10 cellular contexts compared by ENCODE assay signal in genomic region chr5:52987711-52988329, GRCh38. TPM values are rescaled to one million over a fixed set of nuclear protein-coding genes. Genes with fewer than 3 reads are reported as not detected.
DNase-seq lines count a peak whose midpoint lies in the region; ATAC-seq and TF ChIP-seq lines count a peak whose summit lies in the region.
"Had no signal": no experiment of that assay in that cellular context is flagged by ENCODE, and none has a peak within 500 bp of the region (broad histone marks: within the 10 kb centered on the region; RNA-seq: fewer than 3 reads in every experiment).

No MANE protein-coding gene starts in this region.

- ATAC-seq in T-cell (replicated peaks in 1 of 4) (peak in 2 of 4 experiments; percentile 20 to 28), HG03565 (IDR thresholded peaks at IDR 0.05; ENCODE audit: unreplicated experiment) (no peak)
- ATAC-seq in stimulated activated effector memory CD8-positive, alpha-beta T cell treated with anti-CD3 and anti-CD28 coated beads, Interleukin-12 subunit alpha, Interleukin-12 subunit beta, amount 100 ng/mL, for 72 hours = peak; percentile 70

- H3K27ac Mint-ChIP-seq in T-cell = peak overlapping the region; percentile 17 to 38
- H3K27ac Mint-ChIP-seq in stimulated activated effector memory CD8-positive, alpha-beta T cell treated with anti-CD3 and anti-CD28 coated beads, Interleukin-12 subunit alpha, Interleukin-12 subunit beta, amount 100 ng/mL, for 72 hours = no peak overlapping the region
- H3K27ac Mint-ChIP-seq: stimulated activated naive B cell treated with anti-CD40 and anti-IgM and Interleukin-4, amounts not matched to agents 10 μg/mL and 1 μg/mL and 100 μg/mL, for 72 hours had no signal

- no peaks in the 10 kb centered on the region for H3K9me3 ChIP-seq in fibroblast of lung (ENCODE audit: control insufficient read depth, insufficient read depth, low read depth, low read length)

- DNase-seq in activated CD4-positive, alpha-beta T cell treated with anti-CD3 and anti-CD28 coated beads for 4 hours = peak; percentile 8 to 20
- DNase-seq in activated CD4-positive, alpha-beta T cell treated with anti-CD3 and anti-CD28 coated beads for 1 hour = no peak
- DNase-seq in T-cell (peak in 1 of 34 experiments; percentile 14), fibroblast of lung (ENCODE audit: low read depth in 2 of 2) (peak in 1 of 2 donors; percentile 89), NCI-H2171 (lab: John Stamatoyannopoulos, UW) (no peak), activated gamma-delta T cell treated with Interleukin-2 at 50 U/mL for 16 hours (no peak)
- no peak for DNase-seq in stimulated activated effector memory CD8-positive, alpha-beta T cell treated with anti-CD3 and anti-CD28 coated beads, Interleukin-12 subunit alpha, Interleukin-12 subunit beta, amount 100 ng/mL, for 72 hours (ENCODE audit: low spot score in 2 of 2)
- DNase-seq: NCI-H526 treated with DMSO at 0.1 percent for 48 hours; stimulated activated naive B cell treated with anti-CD40 and anti-IgM and Interleukin-4, amounts not matched to agents 10 μg/mL and 1 μg/mL and 100 μg/mL, for 72 hours had no signal

- peak overlapping the region; percentile 21 for H3K4me2 ChIP-seq in fibroblast of lung (ENCODE audit: extremely low read depth, insufficient read depth, low read length)

- no peak for TF ChIP-seq CTCF in fibroblast of lung (conservative IDR thresholded peaks at IDR 0.05 in 1 of 2, IDR thresholded peaks at IDR 0.05 in 1 of 2; ENCODE audit: low read depth in 1 of 2, low read length in 2 of 2)

- no peaks in the 10 kb centered on the region for H4K20me1 ChIP-seq in fibroblast of lung (ENCODE audit: control insufficient read depth, extremely low read depth, insufficient read depth, low read length)

- H2AFZ ChIP-seq in fibroblast of lung (ENCODE audit: low read length) = no peak overlapping the region

- H3K27me3 Mint-ChIP-seq in T-cell = peaks cover 21 to 25% of the 10 kb centered on the region in 2 donors

- POLR2A ChIA-PET in T-cell (lab: Charles Lee) = no interaction called here

- H3K4me1 ChIP-seq in fibroblast of lung (ENCODE audit: control insufficient read depth, extremely low read depth, insufficient read depth, low read length) = peaks cover 7% of the 10 kb centered on the region

- H3K36me3 ChIP-seq in fibroblast of lung (ENCODE audit: control insufficient read depth, insufficient read depth, low read length) = no peaks in the 10 kb centered on the region

- H3K9ac ChIP-seq in fibroblast of lung (ENCODE audit: insufficient read depth, low read length) = no peak overlapping the region

- peaks cover 33% of the 10 kb centered on the region for H3K79me2 ChIP-seq in fibroblast of lung (ENCODE audit: control insufficient read depth, insufficient read depth, low read length)

- CTCF ChIA-PET in T-cell (lab: Charles Lee) = interaction anchor here in 1 of 2 donors (0.7 kb wide), 1 partner anchor 39 kb away, joined by 7 read pairs; no protein-coding TSS in a partner anchor

- H3K4me3 ChIP-seq in fibroblast of lung (replicated peaks in 1 of 4; ENCODE audit: control extremely low read depth in 1 of 4, insufficient read depth in 1 of 4, low read depth in 3 of 4, low read length in 4 of 4) = no peak overlapping the region

- no peak overlapping the region for H3K27ac ChIP-seq in fibroblast of lung (ENCODE audit: insufficient read depth, low read length)

- H3K9me3 Mint-ChIP-seq in T-cell = no peaks in the 10 kb centered on the region
- H3K9me3 Mint-ChIP-seq in stimulated activated effector memory CD8-positive, alpha-beta T cell treated with anti-CD3 and anti-CD28 coated beads, Interleukin-12 subunit alpha, Interleukin-12 subunit beta, amount 100 ng/mL, for 72 hours = no peaks in the 10 kb centered on the region
- H3K9me3 Mint-ChIP-seq: stimulated activated naive B cell treated with anti-CD40 and anti-IgM and Interleukin-4, amounts not matched to agents 10 μg/mL and 1 μg/mL and 100 μg/mL, for 72 hours had no signal

- H3K27me3 ChIP-seq in fibroblast of lung (ENCODE audit: control insufficient read depth, insufficient read depth, low read length) = no peaks in the 10 kb centered on the region

- H3K4me1 Mint-ChIP-seq in T-cell = peaks cover 8 to 22% (median 22%) of the 10 kb centered on the region in 3 donors
- H3K4me1 Mint-ChIP-seq in stimulated activated effector memory CD8-positive, alpha-beta T cell treated with anti-CD3 and anti-CD28 coated beads, Interleukin-12 subunit alpha, Interleukin-12 subunit beta, amount 100 ng/mL, for 72 hours = peaks cover 11% of the 10 kb centered on the region

- no peaks in the 10 kb centered on the region for H3K36me3 Mint-ChIP-seq in T-cell
- no peaks in the 10 kb centered on the region for H3K36me3 Mint-ChIP-seq in stimulated activated effector memory CD8-positive, alpha-beta T cell treated with anti-CD3 and anti-CD28 coated beads, Interleukin-12 subunit alpha, Interleukin-12 subunit beta, amount 100 ng/mL, for 72 hours
- H3K36me3 Mint-ChIP-seq: stimulated activated naive B cell treated with anti-CD40 and anti-IgM and Interleukin-4, amounts not matched to agents 10 μg/mL and 1 μg/mL and 100 μg/mL, for 72 hours had no signal

- H3K4me3 Mint-ChIP-seq in T-cell = peak overlapping the region; percentile 65 to 75 (median 73)
- H3K4me3 Mint-ChIP-seq in stimulated activated effector memory CD8-positive, alpha-beta T cell treated with anti-CD3 and anti-CD28 coated beads, Interleukin-12 subunit alpha, Interleukin-12 subunit beta, amount 100 ng/mL, for 72 hours = no peak overlapping the region

RNA-seq across cellular contexts. Expression of gene ITGA2, which starts 1.3 kb away (rescaled TPM):
- total RNA-seq in T-cell (1 to 10 TPM in 1 of 5 donors, under 1 TPM in 4; 0.16 to 1.5 (median 0.51) TPM), fibroblast of lung (50.1 and 75.5 TPM in 2 replicates)
- 9.4 and 32.9 TPM in 2 replicates for polyA plus RNA-seq in fibroblast of lung
- 6.2 and 20.8 TPM in 2 replicates for polyA plus RNA-seq in fibroblast of lung (2012)
- polyA minus RNA-seq in fibroblast of lung (ENCODE audit: low replicate concordance) = 15.9 and 34.7 TPM in 2 replicates

Comparison
In these comparisons a context has a peak if more than half of its experiments do, and no peak if none do; other contexts are left out.
1. DNase-seq: peak in activated CD4-positive, alpha-beta T cell treated with anti-CD3 and anti-CD28 coated beads for 4 hours (2 of 2); none in activated CD4-positive, alpha-beta T cell treated with anti-CD3 and anti-CD28 coated beads for 1 hour (single experiment), stimulated activated effector memory CD8-positive, alpha-beta T cell treated with anti-CD3 and anti-CD28 coated beads, Interleukin-12 subunit alpha, Interleukin-12 subunit beta, amount 100 ng/mL, for 72 hours (0 of 2), NCI-H2171 (single experiment) and activated gamma-delta T cell treated with Interleukin-2 at 50 U/mL for 16 hours (single experiment).
2. RNA of gene ITGA2, which starts 1.3 kb away (total RNA-seq): 50.1 to 75.5 TPM in fibroblast of lung; 0.16 to 1.5 TPM in T-cell; every median in the first group is over 10 times any median in the second.